In genomic region chr13:71137106-71137505, GRCh38 we compare ENCODE assay signal across 26 cellular contexts.
"Had no signal": no experiment of that assay in that cellular context is flagged by ENCODE, and none has a peak within 500 bp of the region (broad histone marks: within the 10 kb centered on the region; RNA-seq: fewer than 3 reads in every experiment).

No MANE protein-coding gene starts in this region.

- H3K4me3 Mint-ChIP-seq: natural killer cell treated with Interleukin-12 subunit alpha and Interleukin-12 subunit beta and Interleukin-15 and Interleukin-18, amount 100 ng/mL, for 72 hours; nephron progenitor cell; neural crest cell; stimulated activated effector memory CD8-positive, alpha-beta T cell treated with anti-CD3 and anti-CD28 coated beads, Interleukin-12 subunit alpha, Interleukin-12 subunit beta, amount 100 ng/mL, for 72 hours; stimulated activated naive B cell treated with anti-CD40 and anti-IgM and Interleukin-4, amounts not matched to agents 10 μg/mL and 1 μg/mL and 100 μg/mL, for 72 hours; stimulated activated naive CD8-positive, alpha-beta T cell treated with anti-CD3 and anti-CD28 coated beads, Interleukin-15, Interleukin-2, amounts not matched to agents 100 ng/mL and 50 ng/mL, for 24 hours had no signal

- H3K36me3 ChIP-seq: neutrophil, pancreas, prostate gland, right lobe of liver, sigmoid colon, stomach, thoracic aorta, thyroid gland, tibial nerve, upper lobe of left lung, vagina had no signal

- H3K9me3 ChIP-seq: neutrophil, pancreas, prostate gland, right lobe of liver, sigmoid colon, thoracic aorta, thyroid gland, tibial nerve, upper lobe of left lung, vagina had no signal

- H3K4me1 Mint-ChIP-seq: nephron progenitor cell; neural crest cell; stimulated activated effector memory CD8-positive, alpha-beta T cell treated with anti-CD3 and anti-CD28 coated beads, Interleukin-12 subunit alpha, Interleukin-12 subunit beta, amount 100 ng/mL, for 72 hours; stimulated activated naive B cell treated with anti-CD40 and anti-IgM and Interleukin-4, amounts not matched to agents 10 μg/mL and 1 μg/mL and 100 μg/mL, for 72 hours had no signal

- H3K27me3 ChIP-seq: neutrophil, pancreas, right lobe of liver, sigmoid colon, stomach, thyroid gland, tibial nerve, upper lobe of left lung, vagina had no signal

- H3K4me3 ChIP-seq: pancreas, prostate gland, right lobe of liver, sigmoid colon, stomach, thoracic aorta, thyroid gland, tibial nerve, upper lobe of left lung, vagina had no signal

- H3K27ac ChIP-seq: neutrophil, pancreas, prostate gland, right lobe of liver, sigmoid colon, stomach, thoracic aorta, thyroid gland, tibial nerve, upper lobe of left lung, vagina had no signal

- H3K27me3 Mint-ChIP-seq: natural killer cell treated with Interleukin-12 subunit alpha and Interleukin-12 subunit beta and Interleukin-15 and Interleukin-18, amount 100 ng/mL, for 72 hours; stimulated activated naive B cell treated with anti-CD40 and anti-IgM and Interleukin-4, amounts not matched to agents 10 μg/mL and 1 μg/mL and 100 μg/mL, for 72 hours; stimulated activated naive CD8-positive, alpha-beta T cell treated with anti-CD3 and anti-CD28 coated beads, Interleukin-15, Interleukin-2, amounts not matched to agents 100 ng/mL and 50 ng/mL, for 24 hours had no signal

- H3K4me1 ChIP-seq: pancreas, prostate gland, right lobe of liver, sigmoid colon, stomach, thyroid gland, tibial nerve, upper lobe of left lung, vagina had no signal

- DNase-seq: nephron progenitor cell; nucleus accumbens; pancreas; right cardiac atrium; right lobe of liver; sigmoid colon; small intestine; stimulated activated CD4-positive, alpha-beta T cell treated with anti-CD3 and anti-CD28 coated beads, Interleukin-15, amount 100 ng/mL, for 24 hours; stimulated activated CD4-positive, alpha-beta T cell treated with anti-CD3 and anti-CD28 coated beads, Interleukin-2, amount 100 ng/mL, for 24 hours; stimulated activated CD4-positive, alpha-beta T cell treated with anti-CD3 and anti-CD28 coated beads, Interleukin-2, amount 100 ng/mL, for 48 hours; stimulated activated CD4-positive, alpha-beta T cell treated with anti-CD3 and anti-CD28 coated beads, Interleukin-4, amount 100 ng/mL, for 24 hours; stimulated activated naive B cell treated with anti-CD40 and anti-IgM and Interleukin-4, amounts not matched to agents 10 μg/mL and 1 μg/mL and 100 μg/mL, for 72 hours; stimulated activated naive CD4-positive, alpha-beta T cell treated with Interleukin-2 at 50 U/mL for 16 hours; stomach; thyroid gland; trophoblast cell had no signal

- H3K36me3 Mint-ChIP-seq: natural killer cell treated with Interleukin-12 subunit alpha and Interleukin-12 subunit beta and Interleukin-15 and Interleukin-18, amount 100 ng/mL, for 72 hours; stimulated activated effector memory CD8-positive, alpha-beta T cell treated with anti-CD3 and anti-CD28 coated beads, Interleukin-12 subunit alpha, Interleukin-12 subunit beta, amount 100 ng/mL, for 72 hours; stimulated activated naive B cell treated with anti-CD40 and anti-IgM and Interleukin-4, amounts not matched to agents 10 μg/mL and 1 μg/mL and 100 μg/mL, for 72 hours had no signal

- H3K9me3 Mint-ChIP-seq: nephron progenitor cell had no signal

- H3K27ac Mint-ChIP-seq: natural killer cell treated with Interleukin-12 subunit alpha and Interleukin-12 subunit beta and Interleukin-15 and Interleukin-18, amount 100 ng/mL, for 72 hours; nephron progenitor cell; stimulated activated effector memory CD8-positive, alpha-beta T cell treated with anti-CD3 and anti-CD28 coated beads, Interleukin-12 subunit alpha, Interleukin-12 subunit beta, amount 100 ng/mL, for 72 hours; stimulated activated naive B cell treated with anti-CD40 and anti-IgM and Interleukin-4, amounts not matched to agents 10 μg/mL and 1 μg/mL and 100 μg/mL, for 72 hours; stimulated activated naive CD8-positive, alpha-beta T cell treated with anti-CD3 and anti-CD28 coated beads, Interleukin-15, Interleukin-2, amounts not matched to agents 100 ng/mL and 50 ng/mL, for 24 hours had no signal
